1 cellular context compared by ENCODE assay signal in genomic region chr13:77470986-77471385, GRCh38.
TF ChIP-seq lines count a peak whose summit lies in the region.

No MANE protein-coding gene starts in this region.

TF ChIP-seq in GM23338, 12 proteins besides CTCF, POLR2A, EP300 and RAD21 (continued from another document):
- TF ChIP-seq ZNF462 (CRISPR knock-in tag; IDR thresholded peaks at IDR 0.05) (no peak), STAT1 (IDR thresholded peaks at IDR 0.05; ENCODE audit: unreplicated experiment) (no peak)
